ENCODE assay signal across 19 cellular contexts in the genomic region with DNA sequence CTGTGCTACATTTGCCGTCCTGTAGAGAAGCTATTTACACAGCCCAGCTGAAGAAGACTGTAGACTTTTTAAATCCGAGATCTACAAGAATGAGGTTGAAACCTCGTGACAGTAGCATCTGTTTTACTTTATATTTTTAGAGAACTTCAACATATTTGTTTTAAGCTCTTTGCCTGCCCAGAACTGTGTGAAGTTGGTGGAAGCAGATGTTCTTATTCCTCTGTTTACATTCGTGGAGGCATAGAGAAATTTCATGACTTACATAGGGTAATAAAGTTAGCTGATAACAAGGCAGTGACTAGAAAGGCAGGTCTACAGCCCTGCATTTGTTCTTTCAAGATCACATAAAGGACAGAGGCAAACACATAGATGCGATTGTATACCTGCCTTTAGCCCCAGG. TPM values are rescaled to one million over a fixed set of nuclear protein-coding genes. Genes with fewer than 3 reads are reported as not detected.
DNase-seq lines count a peak whose midpoint lies in the region; ATAC-seq and TF ChIP-seq lines count a peak whose summit lies in the region.
"Had no signal": no experiment of that assay in that cellular context is flagged by ENCODE, and none has a peak within 500 bp of the region (broad histone marks: within the 10 kb centered on the region; RNA-seq: fewer than 3 reads in every experiment).

No MANE protein-coding gene starts in this region.

- H3K36me3 ChIP-seq in BJ (ENCODE audit: control insufficient read depth, insufficient read depth, low read length) (no peaks in the 10 kb centered on the region), IMR-90 (ENCODE audit: control insufficient read depth, insufficient read depth, low read length) (no peaks in the 10 kb centered on the region), sigmoid colon (no peaks in the 10 kb centered on the region)

- peaks cover 13% of the 10 kb centered on the region for H3K27me3 Mint-ChIP-seq in activated T-cell treated with anti-CD3 and anti-CD28 coated beads, Interleukin-2, amount 50 U/mL, for 72 hours (ENCODE audit: low read depth)
- H3K27me3 Mint-ChIP-seq: stimulated activated naive CD8-positive, alpha-beta T cell treated with anti-CD3 and anti-CD28 coated beads, Interleukin-15, Interleukin-2, amounts not matched to agents 100 ng/mL and 50 ng/mL, for 24 hours had no signal

- DNase-seq in BJ (ENCODE audit: low read depth) (peak; percentile 56), IMR-90 (peak; percentile 88), fibroblast of mammary gland (ENCODE audit: low read depth) (peak; percentile 29), sigmoid colon (no peak), NCI-H1436 treated with DMSO at 0.1 percent for 48 hours (lab: John Stamatoyannopoulos, UW) (no peak)
- DNase-seq in activated T-cell treated with anti-CD3 and anti-CD28 coated beads, Interleukin-2, amount 50 U/mL, for 72 hours = no peak
- DNase-seq: activated CD4-positive, alpha-beta T cell treated with anti-CD3 and anti-CD28 coated beads for 36 hours; activated T-cell treated with anti-CD3 and anti-CD28 coated beads, Interleukin-2, amount 50 U/mL, for 48 hours; adrenal gland; mammary epithelial cell; NCI-H1930; NCI-H748 treated with DMSO at 0.1 percent for 48 hours; RPMI8226; T-helper 17 cell had no signal

- H2BK5ac ChIP-seq in IMR-90 (ENCODE audit: low read depth, low read length, poor library complexity, severe bottlenecking) = peak overlapping the region; percentile 54

- H3K23ac ChIP-seq in IMR-90 (ENCODE audit: low read depth, low read length) = peak overlapping the region; percentile 37; the same call in 1 of the 2 replicates

- in situ Hi-C loops in IMR-90 (cut with MboI; ENCODE audit: low sequenced_read_pairs) = loop anchor here (5.0 to 25.0 kb wide), 2 partner anchors 184 to 334 kb away; partner anchors contain the start of gene CDCA7

- WGBS in IMR-90 (ENCODE audit: extremely low coverage in 2 of 2, insufficient read length in 1 of 2), 2 experiments = 25% methylated on average over 1 of the region's 5 CpGs; no CpG with 5 or more reads in 1 of the 2 experiments
- 11 to 51% methylated on average over 5 of the region's 5 CpGs for WGBS in sigmoid colon, 2 donors

- no peak for TF ChIP-seq EP300 in sigmoid colon (IDR thresholded peaks at IDR 0.05)

- peak; percentile 12; the same call in 1 of the 2 replicates for TF ChIP-seq CTCF in BJ (IDR thresholded peaks at IDR 0.05; ENCODE audit: insufficient read depth, low read depth, low read length)
- TF ChIP-seq CTCF in IMR-90 (conservative IDR thresholded peaks at IDR 0.05; ENCODE audit: low read depth, low read length) = 0 out of 2 replicates have a peak, but pooled peaks have one; percentile 8
- no peak for TF ChIP-seq CTCF in fibroblast of mammary gland (conservative IDR thresholded peaks at IDR 0.05; ENCODE audit: control insufficient read depth, insufficient read depth, low read depth, low read length)
- no peak for TF ChIP-seq CTCF in sigmoid colon (IDR thresholded peaks at IDR 0.05)

- no peak overlapping the region for H3K4me3 Mint-ChIP-seq in activated T-cell treated with anti-CD3 and anti-CD28 coated beads, Interleukin-2, amount 50 U/mL, for 72 hours
- H3K4me3 Mint-ChIP-seq: activated CD4-positive, alpha-beta T cell treated with anti-CD3 and anti-CD28 coated beads for 36 hours; CD14-positive monocyte; stimulated activated naive CD8-positive, alpha-beta T cell treated with anti-CD3 and anti-CD28 coated beads, Interleukin-15, Interleukin-2, amounts not matched to agents 100 ng/mL and 50 ng/mL, for 24 hours; T-helper 17 cell had no signal

- H3K9me3 Mint-ChIP-seq in activated T-cell treated with anti-CD3 and anti-CD28 coated beads, Interleukin-2, amount 50 U/mL, for 72 hours = no peaks in the 10 kb centered on the region
- H3K9me3 Mint-ChIP-seq: stimulated activated naive CD8-positive, alpha-beta T cell treated with anti-CD3 and anti-CD28 coated beads, Interleukin-15, Interleukin-2, amounts not matched to agents 100 ng/mL and 50 ng/mL, for 24 hours had no signal

- H2BK120ac ChIP-seq in IMR-90 (ENCODE audit: low read depth, low read length) = peak overlapping the region; percentile 70

- TF ChIP-seq POLR2A in IMR-90 (IDR thresholded peaks at IDR 0.05; ENCODE audit: low read depth, low read length) (no peak), sigmoid colon (IDR thresholded peaks at IDR 0.05) (no peak)

- peaks cover 2% of the 10 kb centered on the region for H3K9me1 ChIP-seq in IMR-90 (ENCODE audit: insufficient read depth, low read length)

- H3K27ac ChIP-seq in IMR-90 (ENCODE audit: insufficient read depth, low read length) (peak overlapping the region; percentile 99; the same call in 1 of the 2 replicates), sigmoid colon (peak overlapping the region; percentile 62 to 83 (median 77))

- H2AK9ac ChIP-seq in IMR-90 (replicated peaks; ENCODE audit: low read depth, low read length, poor library complexity) = no peak overlapping the region

- BruUV-seq in IMR-90 (replicated peaks; lab: Mats Ljungman, UMichigan) = no TSS peak

- H4K8ac ChIP-seq in IMR-90 (ENCODE audit: low read depth in 2 of 2, low read length in 2 of 2) = peak overlapping the region in 1 of 2 experiments; percentile 46; a peak in 2 of 4 replicates

- H3K18ac ChIP-seq in IMR-90 (ENCODE audit: low read depth, low read length) = peak overlapping the region; percentile 88

- H3K27me3 ChIP-seq in BJ (ENCODE audit: control insufficient read depth, insufficient read depth, low read length) (no peaks in the 10 kb centered on the region), IMR-90 (ENCODE audit: control insufficient read depth, insufficient read depth, low read length) (no peaks in the 10 kb centered on the region), sigmoid colon (no peaks in the 10 kb centered on the region)
- H3K27me3 ChIP-seq: adrenal gland had no signal

- CTCF ChIA-PET in BJ (lab: Yijun Ruan, JAX) = interaction anchor here (1.0 to 12.8 kb wide), 17 partner anchors 11 to 222 kb away, joined by 3 to 200 read pairs (median 6); no protein-coding TSS in a partner anchor
- CTCF ChIA-PET in IMR-90 (lab: Yijun Ruan, JAX) = interaction anchor here (0.8 to 3.8 kb wide), 11 partner anchors 10 to 187 kb away, joined by 3 to 51 read pairs (median 3); no protein-coding TSS in a partner anchor

- peak overlapping the region; percentile 52; the same call in 1 of the 3 replicates for H2BK15ac ChIP-seq in IMR-90 (ENCODE audit: low read depth, low read length)

- ATAC-seq in IMR-90 (ENCODE audit: low read depth) (peak; percentile 83), HG02588 (IDR thresholded peaks at IDR 0.05; ENCODE audit: unreplicated experiment) (no peak), GM18907 (IDR thresholded peaks at IDR 0.05; ENCODE audit: unreplicated experiment) (no peak)
- ATAC-seq in activated T-cell treated with anti-CD3 and anti-CD28 coated beads, Interleukin-2, amount 50 U/mL, for 72 hours (replicated peaks in 1 of 2) = no peak
- ATAC-seq: activated CD4-positive, alpha-beta T cell treated with anti-CD3 and anti-CD28 coated beads for 36 hours; esophagus mucosa; T-helper 17 cell had no signal

- no peak overlapping the region for H3K27ac Mint-ChIP-seq in activated T-cell treated with anti-CD3 and anti-CD28 coated beads, Interleukin-2, amount 50 U/mL, for 72 hours
- H3K27ac Mint-ChIP-seq: activated CD4-positive, alpha-beta T cell treated with anti-CD3 and anti-CD28 coated beads for 36 hours; CD14-positive monocyte; stimulated activated naive CD8-positive, alpha-beta T cell treated with anti-CD3 and anti-CD28 coated beads, Interleukin-15, Interleukin-2, amounts not matched to agents 100 ng/mL and 50 ng/mL, for 24 hours; T-helper 17 cell had no signal

- H3K4me3 ChIP-seq in BJ (ENCODE audit: low read depth, low read length) (no peak overlapping the region), IMR-90 (ENCODE audit: insufficient read depth, low read depth, low read length) (no peak overlapping the region), fibroblast of mammary gland (ENCODE audit: control insufficient read depth, low read depth, low read length) (no peak overlapping the region), sigmoid colon (no peak overlapping the region)
- H3K4me3 ChIP-seq: adrenal gland had no signal

- H3K4ac ChIP-seq in IMR-90 (ENCODE audit: low read depth, low read length) = peak overlapping the region; percentile 58; the same call in 1 of the 2 replicates

- H3K14ac ChIP-seq in IMR-90 (replicated peaks; ENCODE audit: low read depth, low read length) = peak overlapping the region; percentile 62

- dilution Hi-C loops in IMR-90 (cut with HindIII; ENCODE audit: low sequenced_read_pairs, unreplicated experiment) = no loop called here

- H2BK20ac ChIP-seq in IMR-90 (ENCODE audit: low read depth, low read length) = peak overlapping the region; percentile 67

- H3K9me3 ChIP-seq in IMR-90 (ENCODE audit: control insufficient read depth, insufficient read depth, low read length) (no peaks in the 10 kb centered on the region), sigmoid colon (no peaks in the 10 kb centered on the region)
- H3K9me3 ChIP-seq: adrenal gland had no signal

- no peaks in the 10 kb centered on the region; a peak in 1 of 4 replicates for H3K79me1 ChIP-seq in IMR-90 (ENCODE audit: low read depth in 1 of 2, low read length in 2 of 2)

- no peak overlapping the region for H3K56ac ChIP-seq in IMR-90 (ENCODE audit: extremely low read depth, insufficient read depth, low read length)

- no peaks in the 10 kb centered on the region for H4K20me1 ChIP-seq in IMR-90 (ENCODE audit: insufficient read depth, low read length)

- peak overlapping the region; percentile 86 for H4K5ac ChIP-seq in IMR-90 (ENCODE audit: low read depth, low read length)

- POLR2A ChIA-PET in BJ (lab: Charles Lee) = no interaction called here
- POLR2A ChIA-PET in IMR-90 (lab: Charles Lee; ENCODE audit: unreplicated experiment) = interaction anchor here (0.5 kb wide), 2 partner anchors 62 to 1355 kb away, joined by 3 to 5 read pairs; no protein-coding TSS in a partner anchor

- peak overlapping the region; percentile 73; the same call in 1 of the 2 replicates for H3K9ac ChIP-seq in IMR-90 (ENCODE audit: low read depth, low read length)

- H2AK5ac ChIP-seq in IMR-90 (ENCODE audit: low read depth, low read length) = peak overlapping the region; percentile 69; the same call in 1 of the 2 replicates

- TF ChIP-seq RAD21 in IMR-90 (IDR thresholded peaks at IDR 0.05; ENCODE audit: low read length) = 0 out of 2 replicates have a peak, but pooled peaks have one; percentile 8

- intact Hi-C loops in IMR-90 (cut with micrococcal nuclease) (loop anchor here (1.0 to 5.0 kb wide), 4 partner anchors 47 to 1314 kb away; partner anchors contain the start of gene MAP3K20), sigmoid colon (cut with DNase I) (loop anchor here (2.0 to 10.0 kb wide), 3 partner anchors 46 to 419 kb away; partner anchors contain the start of genes CDCA7 and MAP3K20)

- H3K36me3 Mint-ChIP-seq in activated T-cell treated with anti-CD3 and anti-CD28 coated beads, Interleukin-2, amount 50 U/mL, for 72 hours (ENCODE audit: insufficient read depth in 2 of 2) = no peaks in the 10 kb centered on the region
- H3K36me3 Mint-ChIP-seq: CD14-positive monocyte had no signal

- H3K4me1 ChIP-seq in IMR-90 (ENCODE audit: control insufficient read depth, insufficient read depth, low read length) (peaks cover 9% of the 10 kb centered on the region), sigmoid colon (peaks cover 0 to 33% (median 25%) of the 10 kb centered on the region in 4 donors)

- H2AFZ ChIP-seq in IMR-90 (replicated peaks; ENCODE audit: low read length, poor library complexity) = no peak overlapping the region

- H4K91ac ChIP-seq in IMR-90 (ENCODE audit: insufficient read depth, low read depth, low read length) = peak overlapping the region; percentile 62

- H3K4me1 Mint-ChIP-seq in activated T-cell treated with anti-CD3 and anti-CD28 coated beads, Interleukin-2, amount 50 U/mL, for 72 hours (ENCODE audit: low read depth) = peaks cover 6% of the 10 kb centered on the region

- peak overlapping the region; percentile 80 for H3K4me2 ChIP-seq in IMR-90 (ENCODE audit: low read depth, low read length)

RNA-seq across cellular contexts. Expression of gene MAP3K20, which starts 47.0 kb away (rescaled TPM):
- 45.4 and 76.7 TPM in 2 replicates for polyA plus RNA-seq in BJ (2011; rRNA removed)
- polyA minus RNA-seq in BJ (2011; rRNA and poly(A)+ RNA removed) = 41.7 and 43.0 TPM in 2 replicates
- total RNA-seq in IMR-90 (2012; rRNA removed) = 84.4 and 93.0 TPM in 2 replicates
- polyA plus RNA-seq in IMR-90 (2012; rRNA removed) = 22.9 and 27.5 TPM in 2 replicates
- 6.0 and 6.1 TPM in 2 replicates for polyA plus RNA-seq in IMR-90 (2012; cell fraction: cytosol; rRNA removed)
- polyA plus RNA-seq in IMR-90 (2012; cell fraction: nucleus; rRNA removed; ENCODE audit: low replicate concordance) = 2.9 and 14.5 TPM in 2 replicates
- total RNA-seq in sigmoid colon = 100 to 1,000 TPM; 189 to 255 (median 219) TPM
- polyA plus RNA-seq in sigmoid colon = 10 to 100 TPM in 1 of 3 donors, 1 to 10 TPM in 2; 6.2 to 29.6 (median 9.6) TPM
- total RNA-seq in activated T-cell treated with anti-CD3 and anti-CD28 coated beads, Interleukin-2, amount 50 U/mL, for 72 hours = 10 to 100 TPM; 10.1 to 11.9 TPM

Comparison
In these comparisons a context has a peak if more than half of its experiments do, and no peak if none do; other contexts are left out.
1. DNase-seq: peak in BJ (single experiment), IMR-90 (single experiment) and fibroblast of mammary gland (single experiment); none in sigmoid colon (single experiment), activated T-cell treated with anti-CD3 and anti-CD28 coated beads, Interleukin-2, amount 50 U/mL, for 72 hours (0 of 2) and NCI-H1436 treated with DMSO at 0.1 percent for 48 hours (single experiment).
2. CTCF ChIP-seq: peak in BJ (single experiment) and IMR-90 (single experiment); none in fibroblast of mammary gland (single experiment) and sigmoid colon (0 of 4).